In the genomic region with DNA sequence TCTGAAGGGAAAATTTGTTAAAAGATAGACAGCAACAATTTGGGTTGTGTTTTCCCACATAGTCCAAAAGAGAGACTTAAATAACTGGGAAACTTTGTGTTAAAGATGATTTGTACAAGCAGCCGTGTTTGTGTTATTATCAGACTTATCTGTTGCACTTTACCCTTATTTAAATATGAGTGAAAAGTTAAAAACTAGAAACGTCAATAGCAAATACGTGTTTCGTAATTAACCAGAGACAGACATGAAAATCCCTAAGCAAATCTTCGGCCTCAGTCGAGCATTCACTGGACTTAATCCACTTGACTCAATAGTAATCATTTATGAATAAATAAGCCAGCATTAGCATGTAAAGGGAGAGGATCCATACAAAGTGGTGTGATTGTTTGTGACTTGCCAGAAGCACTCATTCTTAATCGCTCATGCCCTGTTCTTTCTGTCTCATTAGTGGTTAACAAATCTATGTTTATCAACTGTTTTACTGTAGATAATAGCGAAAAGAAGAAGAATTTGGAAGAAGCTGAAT, we compare ENCODE assay signal across 18 cellular contexts.
"Had no signal": no experiment of that assay in that cellular context is flagged by ENCODE, and none has a peak within 500 bp of the region (broad histone marks: within the 10 kb centered on the region; RNA-seq: fewer than 3 reads in every experiment).

No MANE protein-coding gene starts in this region.

- FAIRE-seq: small intestine had no signal

- ATAC-seq: activated CD8-positive, alpha-beta T cell treated with anti-CD3 and anti-CD28 coated beads for 36 hours; gastrocnemius medialis; right cardiac atrium; stimulated activated naive CD8-positive, alpha-beta T cell treated with anti-CD3 and anti-CD28 coated beads, Interleukin-15, Interleukin-2, amounts not matched to agents 100 U/mL and 50 U/mL, for 24 hours had no signal

- H3K9me3 ChIP-seq: adrenal gland, gastrocnemius medialis, prostate gland, testis, upper lobe of left lung had no signal

- DNase-seq: activated CD8-positive, alpha-beta T cell treated with anti-CD3 and anti-CD28 coated beads for 36 hours; activated naive CD4-positive, alpha-beta T cell treated with anti-CD3 and anti-CD28 coated beads for 36 hours; adrenal gland; endodermal cell; gastrocnemius medialis; islet precursor cell; mammary epithelial cell; nucleus accumbens; right cardiac atrium; small intestine; stimulated activated CD4-positive, alpha-beta T cell treated with anti-CD3 and anti-CD28 coated beads, Interleukin-4, amount 100 ng/mL, for 24 hours; stimulated activated CD8-positive, alpha-beta memory T cell treated with anti-CD3 and anti-CD28 coated beads, Interleukin-4, amount 100 ng/mL, for 48 hours; stimulated activated naive CD8-positive, alpha-beta T cell treated with anti-CD3 and anti-CD28 coated beads, Interleukin-15, Interleukin-2, amounts not matched to agents 100 U/mL and 50 U/mL, for 24 hours; testis; upper lobe of left lung; WERI-Rb-1 had no signal

- H3K4me1 ChIP-seq: adrenal gland, gastrocnemius medialis, prostate gland, testis, upper lobe of left lung had no signal

- H3K36me3 ChIP-seq: adrenal gland, cardiac muscle cell, gastrocnemius medialis, prostate gland, upper lobe of left lung had no signal

- H3K4me3 ChIP-seq: adrenal gland, cardiac muscle cell, gastrocnemius medialis, prostate gland, testis, upper lobe of left lung had no signal

- H3K27ac ChIP-seq: adrenal gland, cardiac muscle cell, gastrocnemius medialis, prostate gland, testis, upper lobe of left lung, WERI-Rb-1 had no signal

- H3K27me3 Mint-ChIP-seq: activated CD8-positive, alpha-beta T cell treated with anti-CD3 and anti-CD28 coated beads for 36 hours had no signal

- H3K9me3 Mint-ChIP-seq: activated CD8-positive, alpha-beta T cell treated with anti-CD3 and anti-CD28 coated beads for 36 hours; activated naive CD4-positive, alpha-beta T cell treated with anti-CD3 and anti-CD28 coated beads for 36 hours; endodermal cell had no signal

- H3K4me3 Mint-ChIP-seq: activated CD8-positive, alpha-beta T cell treated with anti-CD3 and anti-CD28 coated beads for 36 hours; activated naive CD4-positive, alpha-beta T cell treated with anti-CD3 and anti-CD28 coated beads for 36 hours; endodermal cell had no signal

- H3K27ac Mint-ChIP-seq: activated CD8-positive, alpha-beta T cell treated with anti-CD3 and anti-CD28 coated beads for 36 hours; endodermal cell had no signal

- H3K27me3 ChIP-seq: adrenal gland, cardiac muscle cell, gastrocnemius medialis, testis, upper lobe of left lung had no signal
